ENCODE assay signal across 1 cellular context in the genomic region with DNA sequence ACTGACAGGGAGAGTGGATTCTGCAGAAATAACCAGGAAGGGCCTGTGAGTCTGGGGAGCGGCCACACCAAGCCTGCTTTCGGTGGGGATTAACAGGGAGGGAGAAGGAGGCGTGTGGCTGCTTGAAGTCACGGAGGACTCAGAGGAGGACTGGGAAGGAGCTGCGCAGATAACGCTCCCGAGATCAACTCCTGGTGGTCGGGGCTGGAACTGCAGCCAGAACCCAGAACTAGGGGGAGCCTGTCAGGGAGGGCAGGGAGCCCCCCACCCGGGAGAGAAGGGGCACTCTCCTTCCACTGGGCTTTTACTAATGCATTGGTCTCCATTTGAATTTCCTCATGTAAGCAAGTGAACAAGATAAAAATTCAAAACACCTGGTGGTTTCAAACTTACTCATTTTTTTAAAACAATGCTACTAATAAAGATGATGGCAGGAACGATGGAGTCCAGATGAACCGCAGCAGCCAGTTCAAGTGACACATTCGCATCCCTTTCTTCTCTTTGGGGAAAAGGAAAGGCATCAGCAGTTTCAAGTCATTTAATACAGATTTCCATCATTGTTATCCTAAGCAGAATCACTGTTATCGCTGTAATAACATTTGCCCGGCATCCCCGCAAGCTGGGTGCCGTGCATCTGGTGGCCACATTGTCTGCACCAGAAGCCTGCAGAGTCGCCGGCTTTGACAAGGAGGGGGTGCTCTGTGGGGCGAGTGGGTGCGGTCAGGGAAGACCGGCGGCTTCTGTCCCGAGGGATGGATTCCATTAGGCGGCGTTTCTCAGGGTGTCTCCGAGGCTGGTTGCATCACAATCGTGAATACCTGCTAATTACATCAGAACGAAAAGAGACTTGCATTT.
TF ChIP-seq lines count a peak whose summit lies in the region.

No MANE protein-coding gene starts in this region.

TF ChIP-seq in IMR-90, 13 proteins besides CTCF, POLR2A, EP300 and RAD21:
- peak; percentile 56; the same call in 1 of the 2 replicates for TF ChIP-seq MAZ (IDR thresholded peaks at IDR 0.05; ENCODE audit: borderline replicate concordance, low read depth, low read length)
- no peak for TF ChIP-seq RCOR1 (IDR thresholded peaks at IDR 0.05; ENCODE audit: insufficient replicate concordance, low read length)
- TF ChIP-seq RFX5 (IDR thresholded peaks at IDR 0.05; ENCODE audit: low read depth, low read length): no peak
- TF ChIP-seq FOS (IDR thresholded peaks at IDR 0.05; ENCODE audit: low read depth, low read length): no peak
- peak; percentile 4; the same call in 1 of the 2 replicates for TF ChIP-seq MAFK (IDR thresholded peaks at IDR 0.05; ENCODE audit: low read depth, low read length)
- TF ChIP-seq SMC3 (IDR thresholded peaks at IDR 0.05; ENCODE audit: low read depth, low read length): peak; percentile 58
- TF ChIP-seq, protein P1, sequence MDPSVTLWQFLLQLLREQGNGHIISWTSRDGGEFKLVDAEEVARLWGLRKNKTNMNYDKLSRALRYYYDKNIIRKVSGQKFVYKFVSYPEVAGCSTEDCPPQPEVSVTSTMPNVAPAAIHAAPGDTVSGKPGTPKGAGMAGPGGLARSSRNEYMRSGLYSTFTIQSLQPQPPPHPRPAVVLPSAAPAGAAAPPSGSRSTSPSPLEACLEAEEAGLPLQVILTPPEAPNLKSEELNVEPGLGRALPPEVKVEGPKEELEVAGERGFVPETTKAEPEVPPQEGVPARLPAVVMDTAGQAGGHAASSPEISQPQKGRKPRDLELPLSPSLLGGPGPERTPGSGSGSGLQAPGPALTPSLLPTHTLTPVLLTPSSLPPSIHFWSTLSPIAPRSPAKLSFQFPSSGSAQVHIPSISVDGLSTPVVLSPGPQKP (IDR thresholded peaks at IDR 0.05; ENCODE audit: borderline replicate concordance, low read depth, low read length): no peak
- peak; percentile 67 for TF ChIP-seq CEBPB (IDR thresholded peaks at IDR 0.05; ENCODE audit: low read depth, low read length)
